Comparison of ENCODE assay signal across 11 cellular contexts in the genomic region with DNA sequence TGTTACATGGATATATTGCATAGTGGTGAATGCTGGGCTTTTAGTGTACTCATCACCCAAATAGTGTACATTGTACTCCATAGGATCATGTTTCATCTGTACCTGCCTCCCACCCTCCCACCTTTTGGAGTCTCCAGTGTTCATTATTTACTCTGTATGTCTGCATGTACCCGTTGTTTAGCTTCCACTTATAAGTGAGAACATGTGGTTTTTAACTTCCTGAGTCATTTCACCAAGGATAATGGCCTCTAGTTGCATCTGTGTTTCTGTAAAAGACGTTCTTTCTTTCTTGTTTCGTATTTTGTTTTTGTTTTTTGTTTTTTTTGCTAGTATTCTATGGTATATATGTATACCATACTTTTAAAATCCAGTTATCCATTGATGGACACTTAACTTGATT.
DNase-seq lines count a peak whose midpoint lies in the region; ATAC-seq and TF ChIP-seq lines count a peak whose summit lies in the region.
"Had no signal": no experiment of that assay in that cellular context is flagged by ENCODE, and none has a peak within 500 bp of the region (broad histone marks: within the 10 kb centered on the region; RNA-seq: fewer than 3 reads in every experiment).

No MANE protein-coding gene starts in this region.

- in situ Hi-C loops in G401 (cut with HindIII; ENCODE audit: low sequenced_read_pairs), result no loop called here

- H3K27ac Mint-ChIP-seq in natural killer cell, result no peak overlapping the region

- no peaks in the 10 kb centered on the region for H3K9me3 Mint-ChIP-seq in natural killer cell

- H3K4me3 Mint-ChIP-seq in natural killer cell, result no peak overlapping the region

- ATAC-seq in GM18517 (IDR thresholded peaks at IDR 0.05; ENCODE audit: unreplicated experiment) (peak; percentile 56), GM21529 (IDR thresholded peaks at IDR 0.05; ENCODE audit: unreplicated experiment) (peak; percentile 53), HG03139 (IDR thresholded peaks at IDR 0.05; ENCODE audit: unreplicated experiment) (peak; percentile 54), natural killer cell (no peak)
- ATAC-seq: psoas muscle had no signal

- peak; percentile 90 to 91 for DNase-seq in NCI-H526 (lab: John Stamatoyannopoulos, UW)
- no peak for DNase-seq in NCI-H2196 treated with DMSO at 0.1 percent for 48 hours (lab: John Stamatoyannopoulos, UW; ENCODE audit: unreplicated experiment)
- DNase-seq in G401 (ENCODE audit: low spot score), result no peak
- no peak for DNase-seq in DMS 273 (lab: John Stamatoyannopoulos, UW; ENCODE audit: unreplicated experiment)
- DNase-seq in natural killer cell, result no peak
- DNase-seq: activated CD8-positive, alpha-beta memory T cell treated with anti-CD3 and anti-CD28 coated beads for 24 hours; BE2C; psoas muscle had no signal

- TF ChIP-seq CTCF in natural killer cell (IDR thresholded peaks at IDR 0.05), result no peak

- H3K27me3 Mint-ChIP-seq in natural killer cell (ENCODE audit: low read depth in 2 of 2), result no peaks in the 10 kb centered on the region

- intact Hi-C loops in natural killer cell (cut with micrococcal nuclease), result no loop called here

- no peaks in the 10 kb centered on the region for H3K36me3 Mint-ChIP-seq in natural killer cell

- peaks cover 5 to 6% of the 10 kb centered on the region in 2 donors for H3K4me1 Mint-ChIP-seq in natural killer cell

Comparison
In these comparisons a context has a peak if more than half of its experiments do, and no peak if none do; other contexts are left out.
1. ATAC-seq: peak in GM18517 (single experiment), GM21529 (single experiment) and HG03139 (single experiment); none in natural killer cell (0 of 3).
2. DNase-seq: peak in NCI-H526 (2 of 2); none in NCI-H2196 treated with DMSO at 0.1 percent for 48 hours (single experiment), G401 (single experiment), DMS 273 (single experiment) and natural killer cell (single experiment).